In the genomic region with DNA sequence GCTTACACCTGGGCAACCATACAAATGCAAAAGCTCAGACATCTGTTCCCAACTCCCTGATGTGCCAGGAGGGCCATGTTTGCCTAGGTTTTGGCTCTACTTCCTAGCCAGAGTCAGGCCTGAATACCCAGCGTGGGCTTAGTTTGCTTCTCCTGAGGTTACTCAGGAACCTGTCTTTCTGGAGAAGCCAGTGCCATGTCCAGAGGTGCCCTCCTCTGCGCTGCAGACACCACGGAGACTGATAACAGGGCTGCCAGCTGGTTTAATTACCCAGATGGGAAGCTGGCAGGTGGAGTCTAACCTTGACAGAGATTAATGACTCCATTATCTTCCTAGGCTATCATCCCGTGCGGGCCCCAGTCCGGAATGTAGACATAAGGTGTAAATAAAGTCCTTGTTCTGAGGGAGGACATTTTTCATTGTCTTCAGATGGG, we compare ENCODE assay signal across 15 cellular contexts. TPM values are rescaled to one million over a fixed set of nuclear protein-coding genes. Genes with fewer than 3 reads are reported as not detected.
A peak's percentile ranks its signal among the peaks of the same experiment; 100 is the strongest.
DNase-seq lines count a peak whose midpoint lies in the region; ATAC-seq and TF ChIP-seq lines count a peak whose summit lies in the region.
"Had no signal": no experiment of that assay in that cellular context is flagged by ENCODE, and none has a peak within 500 bp of the region (broad histone marks: within the 10 kb centered on the region; RNA-seq: fewer than 3 reads in every experiment).

No MANE protein-coding gene starts in this region.

- in situ Hi-C loops in brain microvascular endothelial cell (cut with HindIII; ENCODE audit: low pct_ligation_motif_present, low sequenced_read_pairs), result no loop called here

- H3K4me1 ChIP-seq in RWPE2 (ENCODE audit: insufficient read depth, poor library complexity, severe bottlenecking) (peaks cover 6% of the 10 kb centered on the region), A673 (ENCODE audit: insufficient read depth, low read length, poor library complexity, severe bottlenecking) (no peaks in the 10 kb centered on the region)
- H3K4me1 ChIP-seq: upper lobe of right lung had no signal

- H3K9me3 Mint-ChIP-seq in stimulated activated effector memory CD8-positive, alpha-beta T cell treated with anti-CD3 and anti-CD28 coated beads, Interleukin-12 subunit alpha, Interleukin-12 subunit beta, amount 100 ng/mL, for 72 hours, result no peaks in the 10 kb centered on the region

- POLR2A ChIA-PET in A673 (lab: Charles Lee; ENCODE audit: low non-redundant PET), result interaction anchor here (0.7 kb wide), 1 partner anchor 19 kb away, joined by 3 read pairs; no protein-coding TSS in a partner anchor

- H3K27ac Mint-ChIP-seq in stimulated activated effector memory CD8-positive, alpha-beta T cell treated with anti-CD3 and anti-CD28 coated beads, Interleukin-12 subunit alpha, Interleukin-12 subunit beta, amount 100 ng/mL, for 72 hours, result peak overlapping the region; percentile 60
- H3K27ac Mint-ChIP-seq: activated T-cell treated with anti-CD3 and anti-CD28 coated beads, Interleukin-2, amount 50 U/mL, for 72 hours; stimulated activated memory B cell treated with anti-CD40 and anti-IgM and Interleukin-4, amounts not matched to agents 10 μg/mL and 1 μg/mL and 100 μg/mL, for 72 hours had no signal

- intact Hi-C loops in A673 (cut with micrococcal nuclease; ENCODE audit: unreplicated experiment), result no loop called here

- TF ChIP-seq CTCF in RWPE2 (IDR thresholded peaks at IDR 0.05; ENCODE audit: poor library complexity, severe bottlenecking) (no peak), brain microvascular endothelial cell (IDR thresholded peaks at IDR 0.05; ENCODE audit: low read depth, low read length, missing control alignments) (no peak), A673 (conservative IDR thresholded peaks at IDR 0.05; ENCODE audit: low read depth, low read length) (no peak)

- 0 out of 3 replicates have a peak, but pooled peaks have one; percentile 2 for ATAC-seq in RWPE2 (ENCODE audit: low read depth)
- no peak for ATAC-seq in stimulated activated effector memory CD8-positive, alpha-beta T cell treated with anti-CD3 and anti-CD28 coated beads, Interleukin-12 subunit alpha, Interleukin-12 subunit beta, amount 100 ng/mL, for 72 hours
- no peak for ATAC-seq in GM18511 (IDR thresholded peaks at IDR 0.05; ENCODE audit: unreplicated experiment)
- ATAC-seq: activated T-cell treated with anti-CD3 and anti-CD28 coated beads, Interleukin-2, amount 50 U/mL, for 72 hours; stimulated activated memory B cell treated with anti-CD40 and anti-IgM and Interleukin-4, amounts not matched to agents 10 μg/mL and 1 μg/mL and 100 μg/mL, for 72 hours; upper lobe of right lung had no signal

- H3K27me3 ChIP-seq in RWPE2 (ENCODE audit: insufficient read depth, poor library complexity, severe bottlenecking) (no peaks in the 10 kb centered on the region), brain microvascular endothelial cell (replicated peaks) (no peaks in the 10 kb centered on the region), A673 (replicated peaks; ENCODE audit: insufficient read depth, low read depth, low read length, poor library complexity) (no peaks in the 10 kb centered on the region)
- H3K27me3 ChIP-seq: upper lobe of right lung had no signal

- H3K36me3 Mint-ChIP-seq in stimulated activated effector memory CD8-positive, alpha-beta T cell treated with anti-CD3 and anti-CD28 coated beads, Interleukin-12 subunit alpha, Interleukin-12 subunit beta, amount 100 ng/mL, for 72 hours, result no peaks in the 10 kb centered on the region

- no peaks in the 10 kb centered on the region for H3K9me3 ChIP-seq in RWPE2 (ENCODE audit: severe bottlenecking)
- H3K9me3 ChIP-seq in A673 (ENCODE audit: low read depth, low read length, poor library complexity, severe bottlenecking), result no peaks in the 10 kb centered on the region
- H3K9me3 ChIP-seq: upper lobe of right lung had no signal

- no peak overlapping the region for H3K27ac ChIP-seq in RWPE2 (ENCODE audit: poor library complexity, severe bottlenecking)
- no peak overlapping the region for H3K27ac ChIP-seq in brain microvascular endothelial cell
- no peak overlapping the region for H3K27ac ChIP-seq in A673 (ENCODE audit: low read depth, low read length, poor library complexity, severe bottlenecking)
- H3K27ac ChIP-seq: upper lobe of right lung had no signal

- H3K4me3 Mint-ChIP-seq in stimulated activated effector memory CD8-positive, alpha-beta T cell treated with anti-CD3 and anti-CD28 coated beads, Interleukin-12 subunit alpha, Interleukin-12 subunit beta, amount 100 ng/mL, for 72 hours, result no peak overlapping the region
- H3K4me3 Mint-ChIP-seq: activated T-cell treated with anti-CD3 and anti-CD28 coated beads, Interleukin-2, amount 50 U/mL, for 72 hours; stimulated activated memory B cell treated with anti-CD40 and anti-IgM and Interleukin-4, amounts not matched to agents 10 μg/mL and 1 μg/mL and 100 μg/mL, for 72 hours had no signal

- CTCF ChIA-PET in A673 (lab: Charles Lee), result no interaction called here

- no peaks in the 10 kb centered on the region for H3K36me3 ChIP-seq in RWPE2 (ENCODE audit: low read depth)
- no peaks in the 10 kb centered on the region for H3K36me3 ChIP-seq in brain microvascular endothelial cell (replicated peaks)
- H3K36me3 ChIP-seq in A673 (ENCODE audit: insufficient read depth, low read length, poor library complexity, severe bottlenecking), result no peaks in the 10 kb centered on the region
- H3K36me3 ChIP-seq: upper lobe of right lung had no signal

- DNase-seq in SHP77 (lab: John Stamatoyannopoulos, UW) (peak; percentile 35 to 57), SHP77 treated with DMSO at 0.1 percent for 48 hours (lab: John Stamatoyannopoulos, UW) (no peak), NCI-H2196 (lab: John Stamatoyannopoulos, UW; ENCODE audit: unreplicated experiment) (peak; percentile 68), RWPE2 (ENCODE audit: low spot score) (no peak), brain microvascular endothelial cell (no peak), A673 (ENCODE audit: low spot score) (no peak)
- no peak for DNase-seq in stimulated activated effector memory CD8-positive, alpha-beta T cell treated with anti-CD3 and anti-CD28 coated beads, Interleukin-12 subunit alpha, Interleukin-12 subunit beta, amount 100 ng/mL, for 72 hours (ENCODE audit: low spot score in 2 of 2)
- DNase-seq: activated CD4-positive, alpha-beta T cell treated with anti-CD3 and anti-CD28 coated beads, Interleukin-2, amount 50 U/mL, for 4 hours; activated T-cell treated with anti-CD3 and anti-CD28 coated beads, Interleukin-2, amount 50 U/mL, for 72 hours; DND-41; islet precursor cell; nucleus accumbens; upper lobe of right lung had no signal

- no peak overlapping the region for H3K4me3 ChIP-seq in RWPE2 (ENCODE audit: severe bottlenecking)
- no peak overlapping the region for H3K4me3 ChIP-seq in brain microvascular endothelial cell (ENCODE audit: low read depth, low read length)
- H3K4me3 ChIP-seq in A673 (ENCODE audit: low read depth, low read length, poor library complexity, severe bottlenecking), result no peak overlapping the region
- H3K4me3 ChIP-seq: upper lobe of right lung had no signal

- no TSS peak for BruUV-seq in A673 (replicated peaks; lab: Mats Ljungman, UMichigan)

- peaks cover 28% of the 10 kb centered on the region for H3K4me1 Mint-ChIP-seq in stimulated activated effector memory CD8-positive, alpha-beta T cell treated with anti-CD3 and anti-CD28 coated beads, Interleukin-12 subunit alpha, Interleukin-12 subunit beta, amount 100 ng/mL, for 72 hours
- H3K4me1 Mint-ChIP-seq: stimulated activated memory B cell treated with anti-CD40 and anti-IgM and Interleukin-4, amounts not matched to agents 10 μg/mL and 1 μg/mL and 100 μg/mL, for 72 hours had no signal

RNA-seq across cellular contexts. Expression of gene ZNFX1, which starts 29.1 kb away (rescaled TPM):
- 15.4 and 19.0 TPM in 2 replicates for total RNA-seq in A673 (2021)

Comparison
In these comparisons a context has a peak if more than half of its experiments do, and no peak if none do; other contexts are left out.
1. DNase-seq: peak in SHP77 (2 of 2) and NCI-H2196 (single experiment); none in SHP77 treated with DMSO at 0.1 percent for 48 hours (single experiment), RWPE2 (single experiment), stimulated activated effector memory CD8-positive, alpha-beta T cell treated with anti-CD3 and anti-CD28 coated beads, Interleukin-12 subunit alpha, Interleukin-12 subunit beta, amount 100 ng/mL, for 72 hours (0 of 2), brain microvascular endothelial cell (single experiment) and A673 (single experiment).